ENCODE assay signal across 29 cellular contexts in the genomic region with DNA sequence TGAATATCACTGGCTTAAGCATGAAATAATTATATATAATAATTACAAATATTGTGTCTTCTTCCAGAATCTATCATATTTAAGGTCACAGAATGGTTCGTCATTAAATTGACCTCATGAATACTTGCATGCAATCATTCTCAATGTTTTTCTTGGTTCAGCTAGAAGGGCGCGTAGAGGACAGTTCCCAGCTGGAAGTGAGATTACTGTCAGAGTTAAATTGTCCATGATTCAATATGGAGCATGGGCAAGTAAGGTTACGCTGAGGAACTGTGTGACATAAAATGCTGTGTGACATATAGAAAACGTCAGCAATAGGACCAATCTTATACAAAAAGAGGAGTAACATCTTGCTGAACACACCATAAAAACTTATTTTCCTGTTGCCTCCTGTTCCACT.
DNase-seq lines count a peak whose midpoint lies in the region; ATAC-seq and TF ChIP-seq lines count a peak whose summit lies in the region.
"Had no signal": no experiment of that assay in that cellular context is flagged by ENCODE, and none has a peak within 500 bp of the region (broad histone marks: within the 10 kb centered on the region; RNA-seq: fewer than 3 reads in every experiment).

No MANE protein-coding gene starts in this region.

- H3K4me3 ChIP-seq in choroid plexus epithelial cell (ENCODE audit: low read depth, low read length) (no peak overlapping the region), neural cell (ENCODE audit: low read length) (no peak overlapping the region), upper lobe of left lung (no peak overlapping the region)
- H3K4me3 ChIP-seq: A549; BLaER1; BLaER1 treated with 17β-estradiol and CSF1 and Interleukin-3, amounts not matched to agents 10 nM and 100 nM had no signal

- no peaks in the 10 kb centered on the region for H3F3A ChIP-seq in neural cell (ENCODE audit: insufficient read depth, low read length, poor library complexity, severe bottlenecking)

- no peak for TF ChIP-seq POLR2A in upper lobe of left lung (IDR thresholded peaks at IDR 0.05)

- H3K27me3 ChIP-seq in neural cell (ENCODE audit: insufficient read depth, low read depth, low read length) (no peaks in the 10 kb centered on the region), upper lobe of left lung (no peaks in the 10 kb centered on the region)
- H3K27me3 ChIP-seq: BE2C; BLaER1; BLaER1 treated with 17β-estradiol and CSF1 and Interleukin-3, amounts not matched to agents 10 nM and 100 nM had no signal

- peak; percentile 8 for TF ChIP-seq RAD21 in neural cell (conservative IDR thresholded peaks at IDR 0.05)

- H3K4me2 ChIP-seq in neural cell (ENCODE audit: low read length): no peak overlapping the region
- H3K4me2 ChIP-seq: A549; BLaER1; BLaER1 treated with 17β-estradiol and CSF1 and Interleukin-3, amounts not matched to agents 10 nM and 100 nM had no signal

- no peaks in the 10 kb centered on the region for H3K9me2 ChIP-seq in neural cell (ENCODE audit: insufficient read depth, low read length)

- TF ChIP-seq CTCF in choroid plexus epithelial cell (conservative IDR thresholded peaks at IDR 0.05; ENCODE audit: low read depth, low read length): no peak
- no peak for TF ChIP-seq CTCF in neural cell (IDR thresholded peaks at IDR 0.05; ENCODE audit: poor library complexity, severe bottlenecking)
- TF ChIP-seq CTCF in upper lobe of left lung (IDR thresholded peaks at IDR 0.05): no peak

- no peaks in the 10 kb centered on the region for H3K9me3 ChIP-seq in neural cell (ENCODE audit: low read length)
- H3K9me3 ChIP-seq in upper lobe of left lung: no peaks in the 10 kb centered on the region
- H3K9me3 ChIP-seq: A549; BE2C; BLaER1; BLaER1 treated with 17β-estradiol and CSF1 and Interleukin-3, amounts not matched to agents 10 nM and 100 nM; Caco-2 had no signal

- H3K36me3 ChIP-seq in neural cell (ENCODE audit: insufficient read depth, low read length) (no peaks in the 10 kb centered on the region), upper lobe of left lung (no peaks in the 10 kb centered on the region)
- H3K36me3 ChIP-seq: BE2C; BLaER1; BLaER1 treated with 17β-estradiol and CSF1 and Interleukin-3, amounts not matched to agents 10 nM and 100 nM had no signal

- H3K4me1 ChIP-seq in upper lobe of left lung: no peaks in the 10 kb centered on the region
- H3K4me1 ChIP-seq: A549; BE2C; BLaER1; BLaER1 treated with 17β-estradiol and CSF1 and Interleukin-3, amounts not matched to agents 10 nM and 100 nM; Caco-2 had no signal

- no peak overlapping the region for H2AFZ ChIP-seq in neural cell (ENCODE audit: low read depth, low read length)

- no peaks in the 10 kb centered on the region for H4K20me1 ChIP-seq in neural cell (ENCODE audit: insufficient read depth)
- H4K20me1 ChIP-seq: BLaER1; BLaER1 treated with 17β-estradiol and CSF1 and Interleukin-3, amounts not matched to agents 10 nM and 100 nM had no signal

- H3K27ac ChIP-seq in neural cell (ENCODE audit: low read length): peak overlapping the region; percentile 72
- no peak overlapping the region for H3K27ac ChIP-seq in upper lobe of left lung
- H3K27ac ChIP-seq: 22Rv1; A549; BLaER1; BLaER1 treated with 17β-estradiol and CSF1 and Interleukin-3, amounts not matched to agents 10 nM and 100 nM; C4-2B had no signal

- no peaks in the 10 kb centered on the region for H3K79me2 ChIP-seq in neural cell (replicated peaks; ENCODE audit: insufficient read depth, low read length)

- 61 to 70% methylated on average over 5 of the region's 5 CpGs for WGBS in upper lobe of left lung, 2 donors

- DNase-seq in choroid plexus epithelial cell (ENCODE audit: low read depth) (peak; percentile 4), upper lobe of left lung (no peak), NCI-H526 (lab: John Stamatoyannopoulos, UW) (no peak)
- DNase-seq: 8988T; ACHN; AML-193; BE2C; C1 segment of cervical spinal cord; Caco-2; Calu3; CD4-positive, alpha-beta memory T cell; CD4-positive, alpha-beta T cell; CD4-positive, CD25-positive, alpha-beta regulatory T cell; CD8-positive, alpha-beta memory T cell; CD8-positive, alpha-beta T cell; COR-L47; DMS 273 treated with DMSO at 0.1 percent for 48 hours; DMS153; DMS53; DMS79; DMS79 treated with DMSO at 0.1 percent for 48 hours; DND-41; EL had no signal

- peak; percentile 84 for TF ChIP-seq EP300 in neural cell (conservative IDR thresholded peaks at IDR 0.05; ENCODE audit: poor library complexity, severe bottlenecking)
- TF ChIP-seq EP300 in upper lobe of left lung (IDR thresholded peaks at IDR 0.05): no peak

- ATAC-seq in upper lobe of left lung (ENCODE audit: low FRiP score in 2 of 2): no peak
- ATAC-seq: A549; CD8-positive, alpha-beta T cell had no signal

- no peak overlapping the region for H3K9ac ChIP-seq in neural cell (ENCODE audit: low read length)
- H3K9ac ChIP-seq: BLaER1; BLaER1 treated with 17β-estradiol and CSF1 and Interleukin-3, amounts not matched to agents 10 nM and 100 nM had no signal

TF ChIP-seq in neural cell, 6 proteins besides CTCF, POLR2A, EP300 and RAD21:
- peak; percentile 58 for TF ChIP-seq POLR2AphosphoS5 (IDR thresholded peaks at IDR 0.05)
- TF ChIP-seq TAF1 (IDR thresholded peaks at IDR 0.05; ENCODE audit: low read depth): no peak
- no peak for TF ChIP-seq EZH2 (IDR thresholded peaks at IDR 0.05; ENCODE audit: borderline replicate concordance, insufficient read depth, low read length, poor library complexity, severe bottlenecking)
- TF ChIP-seq, protein P1, sequence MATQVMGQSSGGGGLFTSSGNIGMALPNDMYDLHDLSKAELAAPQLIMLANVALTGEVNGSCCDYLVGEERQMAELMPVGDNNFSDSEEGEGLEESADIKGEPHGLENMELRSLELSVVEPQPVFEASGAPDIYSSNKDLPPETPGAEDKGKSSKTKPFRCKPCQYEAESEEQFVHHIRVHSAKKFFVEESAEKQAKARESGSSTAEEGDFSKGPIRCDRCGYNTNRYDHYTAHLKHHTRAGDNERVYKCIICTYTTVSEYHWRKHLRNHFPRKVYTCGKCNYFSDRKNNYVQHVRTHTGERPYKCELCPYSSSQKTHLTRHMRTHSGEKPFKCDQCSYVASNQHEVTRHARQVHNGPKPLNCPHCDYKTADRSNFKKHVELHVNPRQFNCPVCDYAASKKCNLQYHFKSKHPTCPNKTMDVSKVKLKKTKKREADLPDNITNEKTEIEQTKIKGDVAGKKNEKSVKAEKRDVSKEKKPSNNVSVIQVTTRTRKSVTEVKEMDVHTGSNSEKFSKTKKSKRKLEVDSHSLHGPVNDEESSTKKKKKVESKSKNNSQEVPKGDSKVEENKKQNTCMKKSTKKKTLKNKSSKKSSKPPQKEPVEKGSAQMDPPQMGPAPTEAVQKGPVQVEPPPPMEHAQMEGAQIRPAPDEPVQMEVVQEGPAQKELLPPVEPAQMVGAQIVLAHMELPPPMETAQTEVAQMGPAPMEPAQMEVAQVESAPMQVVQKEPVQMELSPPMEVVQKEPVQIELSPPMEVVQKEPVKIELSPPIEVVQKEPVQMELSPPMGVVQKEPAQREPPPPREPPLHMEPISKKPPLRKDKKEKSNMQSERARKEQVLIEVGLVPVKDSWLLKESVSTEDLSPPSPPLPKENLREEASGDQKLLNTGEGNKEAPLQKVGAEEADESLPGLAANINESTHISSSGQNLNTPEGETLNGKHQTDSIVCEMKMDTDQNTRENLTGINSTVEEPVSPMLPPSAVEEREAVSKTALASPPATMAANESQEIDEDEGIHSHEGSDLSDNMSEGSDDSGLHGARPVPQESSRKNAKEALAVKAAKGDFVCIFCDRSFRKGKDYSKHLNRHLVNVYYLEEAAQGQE (IDR thresholded peaks at IDR 0.05; ENCODE audit: borderline replicate concordance): no peak
